In the genomic region with DNA sequence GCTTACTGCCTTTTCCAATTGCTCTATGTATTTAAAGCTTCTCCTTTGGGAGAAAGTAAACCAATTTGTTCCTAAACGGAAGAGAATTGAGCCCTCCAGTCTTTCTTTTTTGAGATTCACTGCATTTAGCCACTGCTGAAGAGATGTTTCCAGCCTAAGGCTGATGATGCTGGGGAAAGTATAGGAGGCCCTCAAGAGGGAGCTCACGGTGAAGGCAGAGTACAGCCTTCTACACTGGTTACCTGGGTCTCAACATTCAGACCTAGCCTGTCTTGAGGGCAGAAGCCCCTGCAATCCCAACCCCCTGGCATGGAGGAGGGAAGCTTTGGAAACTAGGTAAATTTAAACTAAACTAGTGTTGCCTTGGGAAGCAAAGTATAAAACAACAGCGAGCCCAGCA, we compare ENCODE assay signal across 1 cellular context.
TF ChIP-seq lines count a peak whose summit lies in the region.

No MANE protein-coding gene starts in this region.

TF ChIP-seq in WTC11, 78 proteins besides CTCF, POLR2A, EP300 and RAD21 (continued from another document):
- TF ChIP-seq HMGA2 (CRISPR knock-in tag; IDR thresholded peaks at IDR 0.05): no peak
- TF ChIP-seq, protein P1, sequence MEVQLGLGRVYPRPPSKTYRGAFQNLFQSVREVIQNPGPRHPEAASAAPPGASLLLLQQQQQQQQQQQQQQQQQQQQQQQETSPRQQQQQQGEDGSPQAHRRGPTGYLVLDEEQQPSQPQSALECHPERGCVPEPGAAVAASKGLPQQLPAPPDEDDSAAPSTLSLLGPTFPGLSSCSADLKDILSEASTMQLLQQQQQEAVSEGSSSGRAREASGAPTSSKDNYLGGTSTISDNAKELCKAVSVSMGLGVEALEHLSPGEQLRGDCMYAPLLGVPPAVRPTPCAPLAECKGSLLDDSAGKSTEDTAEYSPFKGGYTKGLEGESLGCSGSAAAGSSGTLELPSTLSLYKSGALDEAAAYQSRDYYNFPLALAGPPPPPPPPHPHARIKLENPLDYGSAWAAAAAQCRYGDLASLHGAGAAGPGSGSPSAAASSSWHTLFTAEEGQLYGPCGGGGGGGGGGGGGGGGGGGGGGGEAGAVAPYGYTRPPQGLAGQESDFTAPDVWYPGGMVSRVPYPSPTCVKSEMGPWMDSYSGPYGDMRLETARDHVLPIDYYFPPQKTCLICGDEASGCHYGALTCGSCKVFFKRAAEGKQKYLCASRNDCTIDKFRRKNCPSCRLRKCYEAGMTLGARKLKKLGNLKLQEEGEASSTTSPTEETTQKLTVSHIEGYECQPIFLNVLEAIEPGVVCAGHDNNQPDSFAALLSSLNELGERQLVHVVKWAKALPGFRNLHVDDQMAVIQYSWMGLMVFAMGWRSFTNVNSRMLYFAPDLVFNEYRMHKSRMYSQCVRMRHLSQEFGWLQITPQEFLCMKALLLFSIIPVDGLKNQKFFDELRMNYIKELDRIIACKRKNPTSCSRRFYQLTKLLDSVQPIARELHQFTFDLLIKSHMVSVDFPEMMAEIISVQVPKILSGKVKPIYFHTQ (CRISPR knock-in tag; IDR thresholded peaks at IDR 0.05): no peak
- TF ChIP-seq TEAD1 (CRISPR knock-in tag; IDR thresholded peaks at IDR 0.05): no peak
- TF ChIP-seq ZNF219 (CRISPR knock-in tag; IDR thresholded peaks at IDR 0.05; ENCODE audit: borderline replicate concordance): no peak
- no peak for TF ChIP-seq ZNF138 (CRISPR knock-in tag; conservative IDR thresholded peaks at IDR 0.05)
- TF ChIP-seq TCF7 (CRISPR knock-in tag; IDR thresholded peaks at IDR 0.05; ENCODE audit: low read depth): no peak
- TF ChIP-seq NFATC4 (CRISPR knock-in tag; IDR thresholded peaks at IDR 0.05): no peak
